In genomic region chr1:226001852-226002666, GRCh38 we compare ENCODE assay signal across 1 cellular context.
TF ChIP-seq lines count a peak whose summit lies in the region.

No MANE protein-coding gene starts in this region.

TF ChIP-seq in K562, 482 proteins besides CTCF, POLR2A, EP300 and RAD21 (continued from another document and continues in another):
- TF ChIP-seq SRSF3 (IDR thresholded peaks at IDR 0.05; ENCODE audit: insufficient read depth, low read length) (no peak), ZNF217 (CRISPR knock-in tag; IDR thresholded peaks at IDR 0.05) (no peak), KDM5B (IDR thresholded peaks at IDR 0.05; ENCODE audit: insufficient replicate concordance, low read depth, low read length) (no peak), ZNF584 (CRISPR knock-in tag; IDR thresholded peaks at IDR 0.05; ENCODE audit: low read depth) (peak; percentile 38; the same call in 1 of the 2 replicates), ZNF398 (CRISPR knock-in tag; IDR thresholded peaks at IDR 0.05) (no peak), MEF2D (tag; conservative IDR thresholded peaks at IDR 0.05; ENCODE audit: low read depth) (peak; percentile 10; the same call in 1 of the 2 replicates), NEUROD1 (IDR thresholded peaks at IDR 0.05; ENCODE audit: borderline replicate concordance, low read depth, low read length, partially characterized antibody) (no peak), GTF3C2 (IDR thresholded peaks at IDR 0.05; ENCODE audit: borderline replicate concordance, extremely low read depth, insufficient read length) (no peak), KLF13 (tag; IDR thresholded peaks at IDR 0.05; ENCODE audit: borderline replicate concordance, low read depth) (no peak), ZBTB40 (IDR thresholded peaks at IDR 0.05) (peak; percentile 53; the same call in 1 of the 2 replicates), ZBTB40 (CRISPR knock-in tag; IDR thresholded peaks at IDR 0.05) (no peak), ZNF76 (CRISPR knock-in tag; IDR thresholded peaks at IDR 0.05; ENCODE audit: borderline replicate concordance) (no peak), MAFK (IDR thresholded peaks at IDR 0.05; ENCODE audit: low read length) (no peak), PML (IDR thresholded peaks at IDR 0.05; ENCODE audit: low read length) (no peak), THAP12 (CRISPR knock-in tag; IDR thresholded peaks at IDR 0.05) (no peak), MECOM (CRISPR knock-in tag; IDR thresholded peaks at IDR 0.05) (0 out of 2 replicates have a peak, but pooled peaks have one; percentile 10), PHB2 (IDR thresholded peaks at IDR 0.05; ENCODE audit: low read depth) (no peak), ZNF589 (CRISPR knock-in tag; IDR thresholded peaks at IDR 0.05; ENCODE audit: low read depth) (0 out of 2 replicates have a peak, but pooled peaks have one; percentile 70), ZNF740 (CRISPR knock-in tag; IDR thresholded peaks at IDR 0.05) (no peak), ZNF740 (tag; IDR thresholded peaks at IDR 0.05) (no peak), ARID1B (IDR thresholded peaks at IDR 0.05) (peak; percentile 7; the same call in 1 of the 2 replicates), BMI1 (IDR thresholded peaks at IDR 0.05; ENCODE audit: low read length) (no peak), ZNF436 (CRISPR knock-in tag; IDR thresholded peaks at IDR 0.05) (no peak), MYBL2 (IDR thresholded peaks at IDR 0.05; ENCODE audit: low read depth) (no peak), MYBL2 (CRISPR knock-in tag; IDR thresholded peaks at IDR 0.05; ENCODE audit: borderline replicate concordance) (no peak), HDAC3 (IDR thresholded peaks at IDR 0.05; ENCODE audit: borderline replicate concordance, partially characterized antibody) (no peak), MAZ (CRISPR knock-in tag; conservative IDR thresholded peaks at IDR 0.05 in 1 of 2, IDR thresholded peaks at IDR 0.05 in 1 of 2) (peak in 1 of 2 experiments; percentile 70), AFF4 (CRISPR knock-in tag; IDR thresholded peaks at IDR 0.05) (peak; percentile 94), NONO (IDR thresholded peaks at IDR 0.05; ENCODE audit: low read depth in 2 of 2, low read length in 1 of 2) (no peak), TRIM28 (IDR thresholded peaks at IDR 0.05) (no peak), ZNF3 (CRISPR knock-in tag; IDR thresholded peaks at IDR 0.05) (no peak), TAF1 (IDR thresholded peaks at IDR 0.05; ENCODE audit: control insufficient read depth, extremely low read depth, insufficient read depth, low read length, severe bottlenecking) (no peak), SUPT5H (IDR thresholded peaks at IDR 0.05) (no peak), MCM7 (IDR thresholded peaks at IDR 0.05) (no peak), L3MBTL2 (IDR thresholded peaks at IDR 0.05) (peak; percentile 82), NKRF (IDR thresholded peaks at IDR 0.05; ENCODE audit: borderline replicate concordance) (peak; percentile 16; the same call in 1 of the 2 replicates)
